Comparison of ENCODE assay signal across 8 cellular contexts in the genomic region with DNA sequence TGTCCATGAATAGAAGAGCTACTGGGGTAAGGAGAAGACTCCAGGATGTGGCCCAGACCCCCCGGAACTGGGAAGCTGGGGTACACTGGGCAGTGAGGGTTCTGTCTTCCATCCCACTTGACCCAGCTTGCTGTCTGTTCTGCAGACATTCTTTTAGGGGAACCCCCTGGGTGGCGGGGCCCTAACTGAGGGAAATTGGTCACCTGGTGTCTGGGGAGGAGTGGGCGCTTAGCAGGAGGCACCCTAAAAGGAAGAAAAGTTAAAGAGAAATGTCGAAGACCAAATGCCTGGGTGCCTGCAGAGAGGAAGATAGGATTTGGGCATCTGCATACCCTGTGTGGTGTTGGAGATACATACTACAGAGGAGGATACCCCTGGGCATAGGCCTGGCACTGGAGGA. TPM values are rescaled to one million over a fixed set of nuclear protein-coding genes. Genes with fewer than 3 reads are reported as not detected.
DNase-seq lines count a peak whose midpoint lies in the region; ATAC-seq and TF ChIP-seq lines count a peak whose summit lies in the region.

No MANE protein-coding gene starts in this region.

- peak overlapping the region in 1 of 2 experiments; percentile 43 for H2BK12ac ChIP-seq in mesenchymal stem cell (ENCODE audit: low read length in 2 of 2)

- H2AK5ac ChIP-seq in mesenchymal stem cell (ENCODE audit: low read length, severe bottlenecking): peak overlapping the region; percentile 43

- peak overlapping the region; percentile 66 for H4K91ac ChIP-seq in mesenchymal stem cell (ENCODE audit: low read length)

- H4K8ac ChIP-seq in mesenchymal stem cell (ENCODE audit: low read length): peak overlapping the region; percentile 52

- no peak overlapping the region for H2AFZ ChIP-seq in mesenchymal stem cell (ENCODE audit: low read depth, low read length)

- H3K23ac ChIP-seq in mesenchymal stem cell (ENCODE audit: low read length in 2 of 2): no peak overlapping the region

- peak overlapping the region; percentile 86 for H3K4me2 ChIP-seq in mesenchymal stem cell (ENCODE audit: low read length, poor library complexity, severe bottlenecking)

- no peak for TF ChIP-seq POLR2A in uterus (IDR thresholded peaks at IDR 0.05)

- H2BK5ac ChIP-seq in mesenchymal stem cell (ENCODE audit: low read depth, low read length, poor library complexity, severe bottlenecking): peak overlapping the region; percentile 81

- H3K9ac ChIP-seq in mesenchymal stem cell (ENCODE audit: low read length): peak overlapping the region; percentile 93

- intact Hi-C loops in left ventricle myocardium inferior (cut with micrococcal nuclease): no loop called here
- intact Hi-C loops in cardiac septum (cut with DNase I): no loop called here
- intact Hi-C loops in uterus (cut with DNase I; ENCODE audit: low total_unique reads): no loop called here

- no peak for DNase-seq in left ventricle myocardium inferior
- no peak for DNase-seq in cardiac septum (ENCODE audit: low spot score)
- no peak for DNase-seq in brain microvascular endothelial cell
- no peak for DNase-seq in mesenchymal stem cell
- no peak for DNase-seq in uterus
- no peak for DNase-seq in RKO (ENCODE audit: low spot score)
- DNase-seq in NCI-H1092 (lab: John Stamatoyannopoulos, UW): no peak

- peaks cover 26% of the 10 kb centered on the region for H3K79me1 ChIP-seq in mesenchymal stem cell (replicated peaks; ENCODE audit: low read length, poor library complexity, severe bottlenecking)

- H3K4me3 ChIP-seq in left ventricle myocardium inferior (peak overlapping the region; percentile 94), brain microvascular endothelial cell (ENCODE audit: low read depth, low read length) (peak overlapping the region; percentile 74), mesenchymal stem cell (ENCODE audit: insufficient read depth in 1 of 2, low read depth in 1 of 2, low read length in 2 of 2) (peak overlapping the region; percentile 84 to 90), uterus (peak overlapping the region; percentile 59 to 99)

- peak overlapping the region in 1 of 2 experiments; percentile 57 for H3K14ac ChIP-seq in mesenchymal stem cell (ENCODE audit: low read length in 2 of 2)

- peak overlapping the region in 1 of 2 experiments; percentile 42 for H3K4ac ChIP-seq in mesenchymal stem cell (ENCODE audit: low read depth in 1 of 2, low read length in 2 of 2)

- peak overlapping the region; percentile 19 to 59 for H3K18ac ChIP-seq in mesenchymal stem cell (ENCODE audit: low read depth in 1 of 2, low read length in 2 of 2)

- H3K36me3 ChIP-seq in left ventricle myocardium inferior (peaks cover 32% of the 10 kb centered on the region), brain microvascular endothelial cell (replicated peaks) (peaks cover 25% of the 10 kb centered on the region), mesenchymal stem cell (ENCODE audit: control insufficient read depth in 1 of 2, insufficient read depth in 2 of 2, low read depth in 1 of 2, low read length in 2 of 2) (peaks cover 34 to 37% of the 10 kb centered on the region in 2 experiments), uterus (no peaks in the 10 kb centered on the region)

- peaks cover 18% of the 10 kb centered on the region for H3K4me1 ChIP-seq in left ventricle myocardium inferior
- H3K4me1 ChIP-seq in mesenchymal stem cell (ENCODE audit: control insufficient read depth, insufficient read depth, low read depth, low read length): peaks cover 26% of the 10 kb centered on the region
- H3K4me1 ChIP-seq in uterus: peaks cover 5 to 9% of the 10 kb centered on the region in 2 donors

- no peak overlapping the region for H2BK15ac ChIP-seq in mesenchymal stem cell (ENCODE audit: low read depth, poor library complexity, severe bottlenecking)

- 65% methylated on average over 4 of the region's 4 CpGs for WGBS in mesenchymal stem cell

- peak overlapping the region; percentile 54 for H2BK120ac ChIP-seq in mesenchymal stem cell (ENCODE audit: low read depth, low read length)

- H3K9me3 ChIP-seq in left ventricle myocardium inferior (replicated peaks): no peaks in the 10 kb centered on the region
- no peaks in the 10 kb centered on the region for H3K9me3 ChIP-seq in mesenchymal stem cell (ENCODE audit: control insufficient read depth, low read length)
- no peaks in the 10 kb centered on the region for H3K9me3 ChIP-seq in uterus

- in situ Hi-C loops in brain microvascular endothelial cell (cut with HindIII; ENCODE audit: low pct_ligation_motif_present, low sequenced_read_pairs): loop anchor here (25.0 kb wide), 1 partner anchor 132 kb away; no protein-coding TSS in a partner anchor

- no peak for ATAC-seq in HG03196 (IDR thresholded peaks at IDR 0.05; ENCODE audit: unreplicated experiment)

- TF ChIP-seq CTCF in left ventricle myocardium inferior (IDR thresholded peaks at IDR 0.05; ENCODE audit: borderline replicate concordance): no peak
- no peak for TF ChIP-seq CTCF in brain microvascular endothelial cell (IDR thresholded peaks at IDR 0.05; ENCODE audit: low read depth, low read length, missing control alignments)
- TF ChIP-seq CTCF in uterus (IDR thresholded peaks at IDR 0.05): no peak

- H3K27ac ChIP-seq in left ventricle myocardium inferior (replicated peaks): no peak overlapping the region
- no peak overlapping the region for H3K27ac ChIP-seq in brain microvascular endothelial cell
- H3K27ac ChIP-seq in mesenchymal stem cell (ENCODE audit: low read length, poor library complexity, severe bottlenecking): peak overlapping the region; percentile 33
- peak overlapping the region in 1 of 2 donors; percentile 35 for H3K27ac ChIP-seq in uterus

- H3K27me3 ChIP-seq in left ventricle myocardium inferior (ENCODE audit: low read depth): peaks cover 11% of the 10 kb centered on the region
- no peaks in the 10 kb centered on the region for H3K27me3 ChIP-seq in brain microvascular endothelial cell (replicated peaks)
- H3K27me3 ChIP-seq in mesenchymal stem cell (ENCODE audit: control insufficient read depth in 1 of 2, insufficient read depth in 1 of 2, low read length in 2 of 2): peaks cover 0 to 4% of the 10 kb centered on the region in 2 experiments
- H3K27me3 ChIP-seq in uterus: no peaks in the 10 kb centered on the region

RNA-seq across cellular contexts. Expression of gene AP1S1, which starts 1.0 kb away (rescaled TPM):
- 10.7 TPM for total RNA-seq in left ventricle myocardium inferior
- 12.1 TPM for total RNA-seq in cardiac septum
- 65.9 TPM for polyA plus RNA-seq in mesenchymal stem cell (2013, experiment 1 of 2)
- 64.7 TPM for polyA plus RNA-seq in mesenchymal stem cell (2013, experiment 2 of 2)
- 10 to 100 TPM in 3 of 4 donors, 1 to 10 TPM in 1; 9.2 to 59.6 (median 30.2) TPM for total RNA-seq in uterus

RNA-seq across cellular contexts. Expression of gene VGF, which starts 10.1 kb away (rescaled TPM):
- not detected for total RNA-seq in left ventricle myocardium inferior
- 0.08 TPM for total RNA-seq in cardiac septum
- 0.04 TPM for polyA plus RNA-seq in mesenchymal stem cell (2013, experiment 1 of 2)
- polyA plus RNA-seq in mesenchymal stem cell (2013, experiment 2 of 2): 0.05 TPM
- under 1 TPM in 1 of 4 donors, not detected in 3; 0.14 TPM for total RNA-seq in uterus

RNA-seq across cellular contexts. Expression of gene NAT16, which starts 24.8 kb away (rescaled TPM):
- total RNA-seq in left ventricle myocardium inferior (not detected), cardiac septum (not detected), uterus (not detected)
- not detected for polyA plus RNA-seq in mesenchymal stem cell (2013, experiment 1 of 2)
- not detected for polyA plus RNA-seq in mesenchymal stem cell (2013, experiment 2 of 2)

RNA-seq across cellular contexts. Expression of gene SERPINE1, which starts 28.4 kb away (rescaled TPM):
- total RNA-seq in left ventricle myocardium inferior: 4.3 TPM
- total RNA-seq in cardiac septum: 27.2 TPM
- polyA plus RNA-seq in mesenchymal stem cell (2013, experiment 1 of 2): 599 TPM
- 599 TPM for polyA plus RNA-seq in mesenchymal stem cell (2013, experiment 2 of 2)
- 10 to 100 TPM in 1 of 4 donors, 1 to 10 TPM in 2, under 1 TPM in 1; 0.51 to 10.6 (median 5.5) TPM for total RNA-seq in uterus

RNA-seq across cellular contexts. Expression of gene MOGAT3, which starts 45.5 kb away (rescaled TPM):
- not detected for total RNA-seq in left ventricle myocardium inferior
- total RNA-seq in cardiac septum: not detected
- not detected for polyA plus RNA-seq in mesenchymal stem cell (2013, experiment 1 of 2)
- not detected for polyA plus RNA-seq in mesenchymal stem cell (2013, experiment 2 of 2)
- not detected for total RNA-seq in uterus
